ENCODE assay signal across 24 cellular contexts in the genomic region with DNA sequence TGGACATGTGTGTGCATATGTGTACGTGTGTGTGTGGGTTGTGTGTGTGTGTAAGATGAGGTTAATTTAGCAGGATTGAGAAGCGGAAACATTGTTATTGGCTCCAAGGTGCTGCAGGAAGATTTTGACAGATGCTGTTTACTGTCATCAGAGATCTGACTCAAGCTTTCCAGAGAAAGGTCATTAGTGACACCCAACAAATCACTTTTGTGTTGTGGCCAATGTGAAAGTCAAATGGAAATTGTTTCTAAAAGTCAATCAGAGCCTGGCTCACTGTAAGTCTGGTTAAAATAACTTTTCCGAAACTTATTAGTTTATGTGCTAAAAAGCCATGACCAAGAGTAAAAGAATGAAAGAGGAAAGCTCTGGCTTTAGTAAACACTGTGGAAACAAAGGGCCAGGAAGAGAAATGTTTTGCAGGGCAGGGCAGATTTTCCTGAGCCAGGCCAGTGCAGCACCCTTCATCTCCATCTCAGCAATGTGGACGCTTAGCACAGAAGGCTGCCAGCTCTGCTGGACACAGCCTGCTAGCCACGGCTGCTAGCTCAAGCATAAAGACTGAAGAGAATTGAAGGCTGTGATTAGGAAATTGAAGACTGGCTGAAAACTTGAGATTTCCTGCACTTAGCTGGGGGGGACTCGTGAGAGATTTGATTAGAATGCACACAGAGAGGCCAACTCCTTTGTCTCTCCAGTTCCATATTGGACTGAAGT.
DNase-seq lines count a peak whose midpoint lies in the region.
"Had no signal": no experiment of that assay in that cellular context is flagged by ENCODE, and none has a peak within 500 bp of the region (broad histone marks: within the 10 kb centered on the region; RNA-seq: fewer than 3 reads in every experiment).

No MANE protein-coding gene starts in this region.

- DNase-seq in ELF-1 (ENCODE audit: low read depth, low spot score) = peak; percentile 53
- DNase-seq in NCI-H2171 treated with DMSO at 0.1 percent for 48 hours (lab: John Stamatoyannopoulos, UW) = peak; percentile 60
- peak; percentile 45 for DNase-seq in dermis blood vessel endothelial cell
- DNase-seq in midbrain (lab: John Stamatoyannopoulos, UW) = peak; percentile 14
- no peak for DNase-seq in effector memory CD4-positive, alpha-beta T cell
- DNase-seq in CD4-positive, alpha-beta memory T cell = no peak
- no peak for DNase-seq in HUDEP-2 (lab: John Stamatoyannopoulos, UW; ENCODE audit: unreplicated experiment in 76 of 76)
- DNase-seq in activated T-cell treated with anti-CD3 and anti-CD28 coated beads for 4 hours = no peak
- DNase-seq: activated CD8-positive, alpha-beta memory T cell treated with anti-CD3 and anti-CD28 coated beads for 24 hours; activated T-cell treated with anti-CD3 and anti-CD28 coated beads, Interleukin-2, amount 50 U/mL, for 72 hours; CD4-positive, alpha-beta T cell; erythroblast; foreskin melanocyte; left ventricle myocardium inferior; NCI-H2029; NCI-H526 treated with DMSO at 0.1 percent for 48 hours; PC-3; sigmoid colon; stimulated activated naive B cell treated with anti-CD40 and anti-IgM and Interleukin-4, amounts not matched to agents 10 μg/mL and 1 μg/mL and 100 μg/mL, for 72 hours had no signal

- no peak overlapping the region for H3K27ac ChIP-seq in effector memory CD4-positive, alpha-beta T cell (ENCODE audit: insufficient read depth, low read length, poor library complexity, severe bottlenecking)
- no peak overlapping the region for H3K27ac ChIP-seq in CD4-positive, alpha-beta memory T cell (ENCODE audit: low read depth, low read length)
- H3K27ac ChIP-seq: coronary artery, HL-60, left ventricle myocardium inferior, sigmoid colon, SJSA1, tibial nerve had no signal

- H3K9me3 Mint-ChIP-seq in CD4-positive, alpha-beta memory T cell = no peaks in the 10 kb centered on the region
- H3K9me3 Mint-ChIP-seq: activated naive CD4-positive, alpha-beta T cell treated with anti-CD3 and anti-CD28 coated beads, Interleukin-2, amount 50 U/mL, for 24 hours; activated T-cell treated with anti-CD3 and anti-CD28 coated beads, Interleukin-2, amount 50 U/mL, for 72 hours; CD4-positive, alpha-beta T cell had no signal

- H3K36me3 Mint-ChIP-seq in CD4-positive, alpha-beta memory T cell = no peaks in the 10 kb centered on the region
- H3K36me3 Mint-ChIP-seq: activated naive CD4-positive, alpha-beta T cell treated with anti-CD3 and anti-CD28 coated beads, Interleukin-2, amount 50 U/mL, for 24 hours; stimulated activated naive B cell treated with anti-CD40 and anti-IgM and Interleukin-4, amounts not matched to agents 10 μg/mL and 1 μg/mL and 100 μg/mL, for 72 hours had no signal

- peaks cover 4% of the 10 kb centered on the region for H3K27me3 ChIP-seq in effector memory CD4-positive, alpha-beta T cell (replicated peaks; ENCODE audit: control insufficient read depth, insufficient read depth, low read length, poor library complexity, severe bottlenecking)
- H3K27me3 ChIP-seq in CD4-positive, alpha-beta memory T cell (ENCODE audit: insufficient read depth, low read length) = no peaks in the 10 kb centered on the region
- H3K27me3 ChIP-seq: sigmoid colon, SJSA1, tibial nerve had no signal

- no peaks in the 10 kb centered on the region for H3K4me1 ChIP-seq in effector memory CD4-positive, alpha-beta T cell (ENCODE audit: control insufficient read depth, insufficient read depth, low read length, poor library complexity, severe bottlenecking)
- H3K4me1 ChIP-seq in CD4-positive, alpha-beta memory T cell (ENCODE audit: insufficient read depth, low read length) = no peaks in the 10 kb centered on the region
- H3K4me1 ChIP-seq: left ventricle myocardium inferior, SJSA1 had no signal

- no peak overlapping the region for H3K27ac Mint-ChIP-seq in CD4-positive, alpha-beta memory T cell
- H3K27ac Mint-ChIP-seq: activated naive CD4-positive, alpha-beta T cell treated with anti-CD3 and anti-CD28 coated beads, Interleukin-2, amount 50 U/mL, for 24 hours; activated T-cell treated with anti-CD3 and anti-CD28 coated beads, Interleukin-2, amount 50 U/mL, for 72 hours; CD4-positive, alpha-beta T cell; stimulated activated naive B cell treated with anti-CD40 and anti-IgM and Interleukin-4, amounts not matched to agents 10 μg/mL and 1 μg/mL and 100 μg/mL, for 72 hours had no signal

- H3K9me3 ChIP-seq in effector memory CD4-positive, alpha-beta T cell (ENCODE audit: control insufficient read depth, low read length) = no peaks in the 10 kb centered on the region
- no peaks in the 10 kb centered on the region for H3K9me3 ChIP-seq in CD4-positive, alpha-beta memory T cell (ENCODE audit: control insufficient read depth in 1 of 2, low read length in 2 of 2)
- H3K9me3 ChIP-seq: left ventricle myocardium inferior, sigmoid colon, SJSA1, tibial nerve had no signal

- H3K4me3 ChIP-seq in effector memory CD4-positive, alpha-beta T cell (ENCODE audit: insufficient read depth, low read depth, low read length, poor library complexity, severe bottlenecking) = no peak overlapping the region
- H3K4me3 ChIP-seq in CD4-positive, alpha-beta memory T cell (ENCODE audit: low read length in 2 of 2) = no peak overlapping the region
- H3K4me3 ChIP-seq: coronary artery, left ventricle myocardium inferior, sigmoid colon, SJSA1, tibial nerve had no signal

- POLR2A ChIA-PET in CD4-positive, alpha-beta memory T cell (lab: Charles Lee; ENCODE audit: partially characterized antibody) = no interaction called here

- CTCF ChIA-PET in CD4-positive, alpha-beta memory T cell (lab: Charles Lee; ENCODE audit: partially characterized antibody) = no interaction called here

- intact Hi-C loops in CD4-positive, alpha-beta memory T cell (cut with micrococcal nuclease) = no loop called here

- H3K4me3 Mint-ChIP-seq in CD4-positive, alpha-beta memory T cell = no peak overlapping the region
- H3K4me3 Mint-ChIP-seq: activated naive CD4-positive, alpha-beta T cell treated with anti-CD3 and anti-CD28 coated beads, Interleukin-2, amount 50 U/mL, for 24 hours; activated T-cell treated with anti-CD3 and anti-CD28 coated beads, Interleukin-2, amount 50 U/mL, for 72 hours; CD4-positive, alpha-beta T cell; stimulated activated naive B cell treated with anti-CD40 and anti-IgM and Interleukin-4, amounts not matched to agents 10 μg/mL and 1 μg/mL and 100 μg/mL, for 72 hours had no signal

- H3K27me3 Mint-ChIP-seq in CD4-positive, alpha-beta memory T cell = peaks cover 14% of the 10 kb centered on the region in 2 donors

- H3K4me1 Mint-ChIP-seq in CD4-positive, alpha-beta memory T cell = no peaks in the 10 kb centered on the region
- H3K4me1 Mint-ChIP-seq: activated naive CD4-positive, alpha-beta T cell treated with anti-CD3 and anti-CD28 coated beads, Interleukin-2, amount 50 U/mL, for 24 hours; stimulated activated naive B cell treated with anti-CD40 and anti-IgM and Interleukin-4, amounts not matched to agents 10 μg/mL and 1 μg/mL and 100 μg/mL, for 72 hours had no signal

- H3K36me3 ChIP-seq in effector memory CD4-positive, alpha-beta T cell (ENCODE audit: control insufficient read depth, insufficient read depth, low read length) = no peaks in the 10 kb centered on the region
- H3K36me3 ChIP-seq in CD4-positive, alpha-beta memory T cell (ENCODE audit: insufficient read depth, low read length) = no peaks in the 10 kb centered on the region
- H3K36me3 ChIP-seq: left ventricle myocardium inferior, sigmoid colon, SJSA1, tibial nerve had no signal

Comparison
In these comparisons a context has a peak if more than half of its experiments do, and no peak if none do; other contexts are left out.
1. DNase-seq: peak in ELF-1 (single experiment), NCI-H2171 treated with DMSO at 0.1 percent for 48 hours (single experiment), dermis blood vessel endothelial cell (single experiment) and midbrain (single experiment); none in effector memory CD4-positive, alpha-beta T cell (0 of 3), CD4-positive, alpha-beta memory T cell (0 of 5), HUDEP-2 (0 of 76) and activated T-cell treated with anti-CD3 and anti-CD28 coated beads for 4 hours (single experiment).